In the genomic region with DNA sequence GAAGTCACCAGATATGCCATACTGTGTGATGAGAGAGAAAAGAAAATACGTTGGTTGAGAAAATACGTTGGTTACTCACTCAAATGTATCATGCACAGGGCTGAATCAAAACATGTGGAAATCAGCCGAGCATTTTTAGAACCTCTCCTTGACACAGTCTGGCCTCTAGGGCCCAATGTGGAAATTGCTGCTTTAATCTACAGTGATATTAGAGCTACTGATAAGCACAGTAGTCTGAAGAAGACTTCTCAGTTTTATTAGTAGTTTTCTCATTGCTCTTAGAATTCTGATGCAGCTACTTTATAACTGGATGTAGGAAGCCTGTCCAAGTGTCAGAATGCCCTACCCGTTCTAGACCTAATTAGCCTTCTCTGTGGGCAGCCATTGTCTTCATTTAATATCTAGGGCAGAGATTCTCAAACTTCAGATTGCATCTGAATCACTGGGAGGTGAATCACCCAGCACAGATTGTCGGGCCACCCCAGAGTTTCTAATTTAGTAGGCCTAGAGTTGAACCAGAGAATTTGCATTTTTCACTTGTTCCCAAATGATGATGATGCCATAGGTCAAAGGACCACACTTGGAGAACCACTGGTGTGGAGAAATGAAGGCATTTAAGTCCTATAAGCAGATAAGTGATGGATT, we compare ENCODE assay signal across 8 cellular contexts.
A peak's percentile ranks its signal among the peaks of the same experiment; 100 is the strongest.
DNase-seq lines count a peak whose midpoint lies in the region; ATAC-seq and TF ChIP-seq lines count a peak whose summit lies in the region.

No MANE protein-coding gene starts in this region.

- ATAC-seq in GM21717 (IDR thresholded peaks at IDR 0.05; ENCODE audit: unreplicated experiment) (peak; percentile 68), lung (ENCODE audit: insufficient read depth, low FRiP score) (peak; percentile 27), GM18909 (IDR thresholded peaks at IDR 0.05; ENCODE audit: poor library complexity, unreplicated experiment) (no peak)

- no peak overlapping the region for H3K4me3 ChIP-seq in lung

- H3K27me3 ChIP-seq in lung (ENCODE audit: control insufficient read depth, insufficient read depth) = no peaks in the 10 kb centered on the region

- H3K27ac ChIP-seq in lung (ENCODE audit: low read depth in 1 of 2, low read length in 1 of 2) = no peak overlapping the region

- TF ChIP-seq CTCF in lung (IDR thresholded peaks at IDR 0.05; ENCODE audit: control extremely low read depth, extremely low read depth) = no peak

- no peaks in the 10 kb centered on the region for H3K4me1 ChIP-seq in lung (ENCODE audit: control insufficient read depth in 2 of 2, insufficient read depth in 2 of 2, low read length in 2 of 2)

- 53 to 68% methylated on average over 5 of the region's 5 CpGs for WGBS in lung, 2 donors

- no peaks in the 10 kb centered on the region for H3K36me3 ChIP-seq in lung (ENCODE audit: control insufficient read depth in 2 of 2, insufficient read depth in 2 of 2, low read length in 2 of 2)

- peak; percentile 21 for DNase-seq in DMS53 (lab: John Stamatoyannopoulos, UW)
- no peak for DNase-seq in DMS53 treated with DMSO at 0.1 percent for 48 hours (lab: John Stamatoyannopoulos, UW; ENCODE audit: unreplicated experiment)
- DNase-seq in amniotic epithelial cell (ENCODE audit: low read depth) = peak; percentile 69
- no peak for DNase-seq in lung (ENCODE audit: low spot score)
- DNase-seq in D341Med (ENCODE audit: low spot score) = no peak
- DNase-seq in NOMO-1 treated with DMSO at 0.1 percent for 48 hours (lab: John Stamatoyannopoulos, UW; ENCODE audit: unreplicated experiment) = no peak

- no peaks in the 10 kb centered on the region for H3K9me3 ChIP-seq in lung (ENCODE audit: control insufficient read depth in 2 of 2, insufficient read depth in 1 of 2, low read length in 1 of 2)

Comparison
In these comparisons a context has a peak if more than half of its experiments do, and no peak if none do; other contexts are left out.
1. DNase-seq: peak in DMS53 (single experiment) and amniotic epithelial cell (single experiment); none in DMS53 treated with DMSO at 0.1 percent for 48 hours (single experiment), lung (single experiment), D341Med (single experiment) and NOMO-1 treated with DMSO at 0.1 percent for 48 hours (single experiment).